ENCODE assay signal across 8 cellular contexts in genomic region chrX:63128509-63128908, GRCh38.
DNase-seq lines count a peak whose midpoint lies in the region; ATAC-seq and TF ChIP-seq lines count a peak whose summit lies in the region.

No MANE protein-coding gene starts in this region.

- H3K9ac ChIP-seq in OCI-LY1 (ENCODE audit: low read length) = no peak overlapping the region

- no peak for TF ChIP-seq POLR2A in erythroblast (IDR thresholded peaks at IDR 0.05; ENCODE audit: low read length)
- TF ChIP-seq POLR2A in tibial nerve (IDR thresholded peaks at IDR 0.05) = no peak

- TF ChIP-seq CTCF in left ventricle myocardium inferior (IDR thresholded peaks at IDR 0.05; ENCODE audit: borderline replicate concordance) (peak; percentile 50), HEK293 (tag by site-specific recombination; IDR thresholded peaks at IDR 0.05) (0 out of 2 replicates have a peak, but pooled peaks have one; percentile 8), OCI-LY1 (IDR thresholded peaks at IDR 0.05; ENCODE audit: low read length) (peak; percentile 40), tibial nerve (IDR thresholded peaks at IDR 0.05) (peak in 4 of 5 experiments; percentile 15 to 61 (median 26))

- WGBS in tibial nerve, 2 donors = 2 to 3% methylated on average over 2 of the region's 2 CpGs

- TF ChIP-seq EP300 in tibial nerve (IDR thresholded peaks at IDR 0.05) = no peak

- no peaks in the 10 kb centered on the region for H4K20me1 ChIP-seq in OCI-LY1 (ENCODE audit: insufficient read depth, low read length)

- H3K4me1 ChIP-seq in left ventricle myocardium inferior = no peaks in the 10 kb centered on the region
- no peaks in the 10 kb centered on the region for H3K4me1 ChIP-seq in HEK293 (ENCODE audit: control insufficient read depth, insufficient read depth, low read length)
- H3K4me1 ChIP-seq in OCI-LY1 (ENCODE audit: insufficient read depth, low read length, severe bottlenecking) = no peaks in the 10 kb centered on the region
- no peaks in the 10 kb centered on the region for H3K4me1 ChIP-seq in tibial nerve

- CTCF ChIA-PET in HEK293 (lab: Yijun Ruan, JAX) = interaction anchor here (1.3 to 2.1 kb wide), 2 partner anchors 19 to 78 kb away, joined by 8 to 10 read pairs; no protein-coding TSS in a partner anchor

- POLR2A ChIA-PET in HEK293 (lab: Yijun Ruan, JAX) = no interaction called here

- no peaks in the 10 kb centered on the region for H3F3A ChIP-seq in OCI-LY1 (ENCODE audit: insufficient read depth, low read length)

- no peak overlapping the region for H2AFZ ChIP-seq in OCI-LY1 (ENCODE audit: low read length)

- H3K27me3 ChIP-seq in left ventricle myocardium inferior (ENCODE audit: low read depth) = no peaks in the 10 kb centered on the region
- H3K27me3 ChIP-seq in OCI-LY1 (ENCODE audit: insufficient read depth, low read length) = no peaks in the 10 kb centered on the region
- no peaks in the 10 kb centered on the region for H3K27me3 ChIP-seq in tibial nerve

- H3K9me3 ChIP-seq in left ventricle myocardium inferior (replicated peaks) (peaks cover 6% of the 10 kb centered on the region), HEK293 (ENCODE audit: control insufficient read depth, insufficient read depth, low read depth, low read length) (peaks cover 2% of the 10 kb centered on the region; the same call in 1 of the 2 replicates), OCI-LY1 (ENCODE audit: low read length) (no peaks in the 10 kb centered on the region), tibial nerve (no peaks in the 10 kb centered on the region)

- H3K4me3 ChIP-seq in left ventricle myocardium inferior (no peak overlapping the region), HEK293 (ENCODE audit: low read depth, low read length) (no peak overlapping the region), OCI-LY1 (ENCODE audit: low read depth, low read length, poor library complexity, severe bottlenecking) (no peak overlapping the region), tibial nerve (no peak overlapping the region)

- DNase-seq in left ventricle myocardium inferior (no peak), Right ventricle myocardium superior (no peak), erythroblast (lab: John Stamatoyannopoulos, UW) (peak; percentile 7), tibial nerve (ENCODE audit: low spot score in 2 of 2) (no peak), NCI-H345 (lab: John Stamatoyannopoulos, UW) (no peak)

- no peaks in the 10 kb centered on the region for H3K9me2 ChIP-seq in OCI-LY1 (ENCODE audit: low read depth, low read length)

- ATAC-seq in Right ventricle myocardium superior (ENCODE audit: poor library complexity) = no peak
- no peak for ATAC-seq in HG02970 (IDR thresholded peaks at IDR 0.05; ENCODE audit: low FRiP score, unreplicated experiment)

- no peaks in the 10 kb centered on the region for H3K79me2 ChIP-seq in OCI-LY1 (ENCODE audit: insufficient read depth, low read length)

- intact Hi-C loops in left ventricle myocardium inferior (cut with micrococcal nuclease) = no loop called here
- intact Hi-C loops in Right ventricle myocardium superior (cut with DNase I) = no loop called here

- H3K36me3 ChIP-seq in left ventricle myocardium inferior (no peaks in the 10 kb centered on the region), HEK293 (ENCODE audit: control insufficient read depth in 2 of 2, insufficient read depth in 1 of 2, low read length in 2 of 2) (no peaks in the 10 kb centered on the region), OCI-LY1 (ENCODE audit: insufficient read depth, low read length) (no peaks in the 10 kb centered on the region), tibial nerve (no peaks in the 10 kb centered on the region)

- H3K27ac ChIP-seq in left ventricle myocardium inferior (replicated peaks) = no peak overlapping the region
- no peak overlapping the region for H3K27ac ChIP-seq in HEK293 (ENCODE audit: extremely low read depth, low read depth, low read length)
- H3K27ac ChIP-seq in OCI-LY1 (ENCODE audit: low read depth, low read length, poor library complexity, severe bottlenecking) = no peak overlapping the region
- no peak overlapping the region for H3K27ac ChIP-seq in tibial nerve

- no peak overlapping the region for H3K4me2 ChIP-seq in OCI-LY1 (ENCODE audit: low read length)

TF ChIP-seq in HEK293, 187 proteins besides CTCF, POLR2A, EP300 and RAD21:
- TF ChIP-seq ZNF654 (tag by site-specific recombination; IDR thresholded peaks at IDR 0.05; ENCODE audit: low read depth) (0 out of 2 replicates have a peak, but pooled peaks have one; percentile 19), ZNF768 (tag by site-specific recombination; IDR thresholded peaks at IDR 0.05) (no peak)

Comparison
In these comparisons a context has a peak if more than half of its experiments do, and no peak if none do; other contexts are left out.
1. DNase-seq: peak in erythroblast (2 of 2); none in left ventricle myocardium inferior (single experiment), Right ventricle myocardium superior (single experiment), tibial nerve (0 of 2) and NCI-H345 (single experiment).
2. Peak in every context shown above with its lines, with median percentiles within 50 percentile points of each other: CTCF ChIP-seq.